In the genomic region with DNA sequence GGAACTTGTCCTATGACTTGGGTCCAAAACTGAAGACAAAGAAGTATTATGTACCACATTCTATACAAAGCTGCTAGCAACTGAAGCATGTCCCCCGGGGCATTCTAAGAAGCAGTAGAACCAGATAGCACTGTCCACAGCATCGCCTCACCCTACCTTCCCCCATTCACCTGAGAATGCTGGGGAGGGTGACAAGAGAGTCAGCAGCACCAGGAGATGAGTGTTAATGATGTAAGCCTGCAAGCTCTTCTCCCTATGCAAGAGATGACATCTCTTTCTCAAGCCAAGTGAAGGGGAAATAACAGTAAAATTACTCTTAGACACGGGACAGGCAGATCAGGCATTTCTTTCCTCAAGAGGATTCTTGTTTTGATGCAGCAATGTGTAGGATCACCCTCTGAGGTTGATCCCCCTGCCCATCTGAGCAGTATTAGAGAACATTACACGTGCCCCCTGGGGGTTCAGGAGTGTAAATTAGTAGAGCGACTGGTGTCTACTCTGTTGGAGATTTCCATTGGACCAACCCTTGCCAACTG, we compare ENCODE assay signal across 1 cellular context.
TF ChIP-seq lines count a peak whose summit lies in the region.

No MANE protein-coding gene starts in this region.

TF ChIP-seq in IMR-90, 13 proteins besides CTCF, POLR2A, EP300 and RAD21:
- TF ChIP-seq MXI1 (IDR thresholded peaks at IDR 0.05; ENCODE audit: borderline replicate concordance, low read depth, low read length) (no peak), MAZ (IDR thresholded peaks at IDR 0.05; ENCODE audit: borderline replicate concordance, low read depth, low read length) (no peak), CEBPB (IDR thresholded peaks at IDR 0.05; ENCODE audit: low read depth, low read length) (no peak), NFE2L2 (IDR thresholded peaks at IDR 0.05; ENCODE audit: low read depth, low read length) (no peak), RFX5 (IDR thresholded peaks at IDR 0.05; ENCODE audit: low read depth, low read length) (no peak), BHLHE40 (IDR thresholded peaks at IDR 0.05; ENCODE audit: low read depth, low read length) (no peak), CHD1 (IDR thresholded peaks at IDR 0.05; ENCODE audit: low read depth, low read length) (no peak)
- TF ChIP-seq, protein P1, sequence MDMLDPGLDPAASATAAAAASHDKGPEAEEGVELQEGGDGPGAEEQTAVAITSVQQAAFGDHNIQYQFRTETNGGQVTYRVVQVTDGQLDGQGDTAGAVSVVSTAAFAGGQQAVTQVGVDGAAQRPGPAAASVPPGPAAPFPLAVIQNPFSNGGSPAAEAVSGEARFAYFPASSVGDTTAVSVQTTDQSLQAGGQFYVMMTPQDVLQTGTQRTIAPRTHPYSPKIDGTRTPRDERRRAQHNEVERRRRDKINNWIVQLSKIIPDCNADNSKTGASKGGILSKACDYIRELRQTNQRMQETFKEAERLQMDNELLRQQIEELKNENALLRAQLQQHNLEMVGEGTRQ (IDR thresholded peaks at IDR 0.05; ENCODE audit: low read depth, low read length): no peak
- TF ChIP-seq, protein P2, sequence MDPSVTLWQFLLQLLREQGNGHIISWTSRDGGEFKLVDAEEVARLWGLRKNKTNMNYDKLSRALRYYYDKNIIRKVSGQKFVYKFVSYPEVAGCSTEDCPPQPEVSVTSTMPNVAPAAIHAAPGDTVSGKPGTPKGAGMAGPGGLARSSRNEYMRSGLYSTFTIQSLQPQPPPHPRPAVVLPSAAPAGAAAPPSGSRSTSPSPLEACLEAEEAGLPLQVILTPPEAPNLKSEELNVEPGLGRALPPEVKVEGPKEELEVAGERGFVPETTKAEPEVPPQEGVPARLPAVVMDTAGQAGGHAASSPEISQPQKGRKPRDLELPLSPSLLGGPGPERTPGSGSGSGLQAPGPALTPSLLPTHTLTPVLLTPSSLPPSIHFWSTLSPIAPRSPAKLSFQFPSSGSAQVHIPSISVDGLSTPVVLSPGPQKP (IDR thresholded peaks at IDR 0.05; ENCODE audit: borderline replicate concordance, low read depth, low read length): no peak
TF ChIP-seq in IMR-90: peak in this region for 0.
